Comparison of ENCODE assay signal across 16 cellular contexts in the genomic region with DNA sequence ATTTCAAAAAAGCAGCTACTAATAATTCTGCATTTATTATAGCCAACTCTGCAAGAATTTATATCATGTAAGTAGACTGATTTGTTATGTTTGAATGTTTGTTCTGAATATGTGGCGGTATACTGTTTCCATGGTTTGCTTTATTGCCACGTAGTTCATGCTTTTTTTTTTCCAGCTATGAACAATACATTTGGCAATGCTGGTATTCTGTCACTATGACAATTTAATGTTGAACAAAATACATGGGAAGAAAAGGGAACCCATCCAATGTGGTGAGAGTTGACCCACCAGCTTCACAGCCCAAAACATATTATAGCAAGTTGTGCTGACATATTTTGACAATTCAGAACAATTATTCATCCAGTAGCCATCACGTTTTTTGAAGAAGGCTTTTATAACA.
A peak's percentile ranks its signal among the peaks of the same experiment; 100 is the strongest.
DNase-seq lines count a peak whose midpoint lies in the region; ATAC-seq lines count a peak whose summit lies in the region.
"Had no signal": no experiment of that assay in that cellular context is flagged by ENCODE, and none has a peak within 500 bp of the region (broad histone marks: within the 10 kb centered on the region; RNA-seq: fewer than 3 reads in every experiment).

No MANE protein-coding gene starts in this region.

- no peaks in the 10 kb centered on the region for H3K27me3 ChIP-seq in adipocyte (replicated peaks; ENCODE audit: control insufficient read depth, insufficient read depth, low read length)
- peaks cover 4 to 26% of the 10 kb centered on the region in 2 experiments for H3K27me3 ChIP-seq in mesenchymal stem cell (ENCODE audit: control insufficient read depth in 1 of 2, insufficient read depth in 1 of 2, low read length in 2 of 2)

- H3K27me3 Mint-ChIP-seq in T-helper 17 cell = peaks cover 20% of the 10 kb centered on the region

- H3K14ac ChIP-seq in mesenchymal stem cell (ENCODE audit: low read length in 2 of 2) = no peak overlapping the region

- H3K9ac ChIP-seq in adipocyte (ENCODE audit: low read length) (peak overlapping the region; percentile 52), mesenchymal stem cell (ENCODE audit: low read length) (peak overlapping the region; percentile 89)

- no peak overlapping the region for H3K27ac Mint-ChIP-seq in T-helper 17 cell
- H3K27ac Mint-ChIP-seq: CD8-positive, alpha-beta T cell had no signal

- no peak overlapping the region for H2BK12ac ChIP-seq in mesenchymal stem cell (ENCODE audit: low read length in 2 of 2)

- no peak overlapping the region for H3K23ac ChIP-seq in mesenchymal stem cell (ENCODE audit: low read length in 2 of 2)

- WGBS in mesenchymal stem cell = 80% methylated on average over 3 of the region's 3 CpGs

- no peak overlapping the region for H2BK5ac ChIP-seq in mesenchymal stem cell (ENCODE audit: low read depth, low read length, poor library complexity, severe bottlenecking)

- H2BK15ac ChIP-seq in mesenchymal stem cell (ENCODE audit: low read depth, poor library complexity, severe bottlenecking) = no peak overlapping the region

- H3K18ac ChIP-seq in mesenchymal stem cell (ENCODE audit: low read depth in 1 of 2, low read length in 2 of 2) = no peak overlapping the region

- H2AFZ ChIP-seq in mesenchymal stem cell (ENCODE audit: low read depth, low read length) = no peak overlapping the region

- H3K36me3 ChIP-seq in adipocyte (ENCODE audit: control insufficient read depth, insufficient read depth, low read length, severe bottlenecking) (no peaks in the 10 kb centered on the region), mesenchymal stem cell (ENCODE audit: control insufficient read depth in 1 of 2, insufficient read depth in 2 of 2, low read depth in 1 of 2, low read length in 2 of 2) (no peaks in the 10 kb centered on the region)
- H3K36me3 ChIP-seq: BE2C had no signal

- H3K4me2 ChIP-seq in mesenchymal stem cell (ENCODE audit: low read length, poor library complexity, severe bottlenecking) = no peak overlapping the region

- peaks cover 15% of the 10 kb centered on the region for H3K4me1 ChIP-seq in adipocyte (ENCODE audit: control insufficient read depth, insufficient read depth, low read length)
- H3K4me1 ChIP-seq in mesenchymal stem cell (ENCODE audit: control insufficient read depth, insufficient read depth, low read depth, low read length) = no peaks in the 10 kb centered on the region
- H3K4me1 ChIP-seq: BE2C had no signal

- no peak for ATAC-seq in GM21390 (IDR thresholded peaks at IDR 0.05; ENCODE audit: unreplicated experiment)
- ATAC-seq in HG03520 (IDR thresholded peaks at IDR 0.05; ENCODE audit: unreplicated experiment) = no peak
- ATAC-seq in T-helper 17 cell = no peak
- ATAC-seq: CD8-positive, alpha-beta T cell had no signal

- H3K4me1 Mint-ChIP-seq in T-helper 17 cell = peaks cover 3% of the 10 kb centered on the region

- no peak overlapping the region for H3K4me3 Mint-ChIP-seq in T-helper 17 cell
- H3K4me3 Mint-ChIP-seq: CD8-positive, alpha-beta T cell had no signal

- no peaks in the 10 kb centered on the region for H3K79me1 ChIP-seq in mesenchymal stem cell (replicated peaks; ENCODE audit: low read length, poor library complexity, severe bottlenecking)

- no peak overlapping the region for H3K4ac ChIP-seq in mesenchymal stem cell (ENCODE audit: low read depth in 1 of 2, low read length in 2 of 2)

- no peak overlapping the region for H2BK120ac ChIP-seq in mesenchymal stem cell (ENCODE audit: low read depth, low read length)

- no peak overlapping the region for H4K8ac ChIP-seq in mesenchymal stem cell (ENCODE audit: low read length)

- H3K36me3 Mint-ChIP-seq in T-helper 17 cell (ENCODE audit: low read depth) = peaks cover 4% of the 10 kb centered on the region
- H3K36me3 Mint-ChIP-seq: CD8-positive, alpha-beta T cell had no signal

- peak overlapping the region; percentile 64 for H3K4me3 ChIP-seq in adipocyte (ENCODE audit: low read length)
- peak overlapping the region in 1 of 2 experiments; percentile 16 for H3K4me3 ChIP-seq in mesenchymal stem cell (ENCODE audit: insufficient read depth in 1 of 2, low read depth in 1 of 2, low read length in 2 of 2)

- H3K9me3 ChIP-seq in adipocyte (ENCODE audit: control insufficient read depth, low read length) (no peaks in the 10 kb centered on the region), mesenchymal stem cell (ENCODE audit: control insufficient read depth, low read length) (no peaks in the 10 kb centered on the region), T-helper 17 cell (ENCODE audit: control insufficient read depth, low read length, poor library complexity, severe bottlenecking) (no peaks in the 10 kb centered on the region)
- H3K9me3 ChIP-seq: BE2C had no signal

- no peak overlapping the region for H3K27ac ChIP-seq in mesenchymal stem cell (ENCODE audit: low read length, poor library complexity, severe bottlenecking)
- H3K27ac ChIP-seq: C4-2B had no signal

- H2AK5ac ChIP-seq in mesenchymal stem cell (ENCODE audit: low read length, severe bottlenecking) = no peak overlapping the region

- DNase-seq in adipocyte (ENCODE audit: low read depth) (no peak), fibroblast of gingiva (ENCODE audit: low read depth) (peak; percentile 31), mesenchymal stem cell (no peak), KG1 (lab: John Stamatoyannopoulos, UW) (no peak), T-helper 17 cell (no peak)
- DNase-seq: BE2C; CD8-positive, alpha-beta T cell; COR-L47; DMS153; DMS79 treated with DMSO at 0.1 percent for 48 hours; GDM1; H7; IMR-90 had no signal

- no peak overlapping the region for H4K91ac ChIP-seq in mesenchymal stem cell (ENCODE audit: low read length)
